Comparison of ENCODE assay signal across 29 cellular contexts in genomic region chr15:43212951-43213350, GRCh38. TPM values are rescaled to one million over a fixed set of nuclear protein-coding genes. Genes with fewer than 3 reads are reported as not detected.
"Had no signal": no experiment of that assay in that cellular context is flagged by ENCODE, and none has a peak within 500 bp of the region (broad histone marks: within the 10 kb centered on the region; RNA-seq: fewer than 3 reads in every experiment).

No MANE protein-coding gene starts in this region.

- H3K27ac Mint-ChIP-seq: stimulated activated memory B cell treated with anti-CD40 and anti-IgM and Interleukin-4, amounts not matched to agents 10 μg/mL and 1 μg/mL and 100 μg/mL, for 72 hours; stimulated activated naive B cell treated with anti-CD40 and anti-IgM and Interleukin-4, amounts not matched to agents 10 μg/mL and 1 μg/mL and 100 μg/mL, for 72 hours; stimulated activated naive CD8-positive, alpha-beta T cell treated with anti-CD3 and anti-CD28 coated beads, Interleukin-15, Interleukin-2, amounts not matched to agents 100 ng/mL and 50 ng/mL, for 24 hours; type B pancreatic cell had no signal

- H3K9me3 ChIP-seq: stomach, suprapubic skin, testis, thoracic aorta, thyroid gland, tibial artery, transverse colon, upper lobe of left lung, upper lobe of right lung, uterus, vagina had no signal

- H3K4me3 ChIP-seq: stomach, suprapubic skin, testis, thoracic aorta, thyroid gland, tibial artery, tibial nerve, transverse colon, upper lobe of left lung, upper lobe of right lung, uterus, vagina had no signal

- H3K4me1 ChIP-seq: stomach, suprapubic skin, testis, tibial artery, tibial nerve, transverse colon, upper lobe of left lung, upper lobe of right lung, uterus, vagina had no signal

- H3K4me1 Mint-ChIP-seq: stimulated activated effector memory CD8-positive, alpha-beta T cell treated with anti-CD3 and anti-CD28 coated beads, Interleukin-12 subunit alpha, Interleukin-12 subunit beta, amount 100 ng/mL, for 72 hours; stimulated activated memory B cell treated with anti-CD40 and anti-IgM and Interleukin-4, amounts not matched to agents 10 μg/mL and 1 μg/mL and 100 μg/mL, for 72 hours; stimulated activated naive B cell treated with anti-CD40 and anti-IgM and Interleukin-4, amounts not matched to agents 10 μg/mL and 1 μg/mL and 100 μg/mL, for 72 hours; stimulated activated naive CD8-positive, alpha-beta T cell treated with anti-CD3 and anti-CD28 coated beads, Interleukin-15, amount 100 ng/mL, for 72 hours had no signal

- ATAC-seq: stimulated activated effector memory CD8-positive, alpha-beta T cell treated with anti-CD3 and anti-CD28 coated beads, Interleukin-12 subunit alpha, Interleukin-12 subunit beta, amount 100 ng/mL, for 72 hours; stimulated activated memory B cell treated with anti-CD40 and anti-IgM and Interleukin-4, amounts not matched to agents 10 μg/mL and 1 μg/mL and 100 μg/mL, for 72 hours; stimulated activated naive B cell treated with anti-CD40 and anti-IgM and Interleukin-4, amounts not matched to agents 10 μg/mL and 1 μg/mL and 100 μg/mL, for 72 hours; stimulated activated naive CD8-positive, alpha-beta T cell treated with anti-CD3 and anti-CD28 coated beads, Interleukin-15, amount 100 ng/mL, for 72 hours; stimulated activated naive CD8-positive, alpha-beta T cell treated with anti-CD3 and anti-CD28 coated beads, Interleukin-15, Interleukin-2, amounts not matched to agents 100 U/mL and 50 U/mL, for 24 hours; upper lobe of right lung had no signal

- H3K36me3 ChIP-seq: stomach, suprapubic skin, thoracic aorta, thyroid gland, tibial artery, tibial nerve, transverse colon, upper lobe of left lung, upper lobe of right lung, uterus, vagina had no signal

- H3K4me3 Mint-ChIP-seq: stimulated activated effector memory CD8-positive, alpha-beta T cell treated with anti-CD3 and anti-CD28 coated beads, Interleukin-12 subunit alpha, Interleukin-12 subunit beta, amount 100 ng/mL, for 72 hours; stimulated activated memory B cell treated with anti-CD40 and anti-IgM and Interleukin-4, amounts not matched to agents 10 μg/mL and 1 μg/mL and 100 μg/mL, for 72 hours; stimulated activated naive B cell treated with anti-CD40 and anti-IgM and Interleukin-4, amounts not matched to agents 10 μg/mL and 1 μg/mL and 100 μg/mL, for 72 hours; stimulated activated naive CD8-positive, alpha-beta T cell treated with anti-CD3 and anti-CD28 coated beads, Interleukin-15, amount 100 ng/mL, for 72 hours; stimulated activated naive CD8-positive, alpha-beta T cell treated with anti-CD3 and anti-CD28 coated beads, Interleukin-15, Interleukin-2, amounts not matched to agents 100 ng/mL and 50 ng/mL, for 24 hours; type B pancreatic cell had no signal

- H3K27ac ChIP-seq: stomach, suprapubic skin, testis, thoracic aorta, thyroid gland, tibial artery, tibial nerve, transverse colon, upper lobe of left lung, upper lobe of right lung, uterus, vagina had no signal

- DNase-seq: stimulated activated CD4-positive, alpha-beta T cell treated with anti-CD3 and anti-CD28 coated beads, Interleukin-2, amount 100 ng/mL, for 48 hours; stimulated activated CD4-positive, alpha-beta T cell treated with anti-CD3 and anti-CD28 coated beads, Interleukin-4, amount 100 ng/mL, for 1 hour; stimulated activated CD4-positive, alpha-beta T cell treated with anti-CD3 and anti-CD28 coated beads, Interleukin-4, amount 100 ng/mL, for 24 hours; stimulated activated CD4-positive, alpha-beta T cell treated with anti-CD3 and anti-CD28 coated beads, Interleukin-4, amount 100 ng/mL, for 4 hours; stimulated activated CD8-positive, alpha-beta memory T cell treated with anti-CD3 and anti-CD28 coated beads, Interleukin-4, amount 100 ng/mL, for 48 hours; stimulated activated naive B cell treated with anti-CD40 and anti-IgM and Interleukin-4, amounts not matched to agents 10 μg/mL and 1 μg/mL and 100 μg/mL, for 72 hours; stimulated activated naive CD4-positive, alpha-beta T cell; stimulated activated naive CD4-positive, alpha-beta T cell treated with Interleukin-2 at 50 U/mL for 16 hours; stimulated activated naive CD8-positive, alpha-beta T cell treated with anti-CD3 and anti-CD28 coated beads, Interleukin-15, amount 100 ng/mL, for 72 hours; stimulated activated naive CD8-positive, alpha-beta T cell treated with anti-CD3 and anti-CD28 coated beads, Interleukin-15, Interleukin-2, amounts not matched to agents 100 U/mL and 50 U/mL, for 24 hours; stomach; testis; thyroid gland; tibial artery; transverse colon; trophoblast cell; upper lobe of left lung; upper lobe of right lung; uterus had no signal

- H3K36me3 Mint-ChIP-seq: stimulated activated effector memory CD8-positive, alpha-beta T cell treated with anti-CD3 and anti-CD28 coated beads, Interleukin-12 subunit alpha, Interleukin-12 subunit beta, amount 100 ng/mL, for 72 hours; stimulated activated memory B cell treated with anti-CD40 and anti-IgM and Interleukin-4, amounts not matched to agents 10 μg/mL and 1 μg/mL and 100 μg/mL, for 72 hours; stimulated activated naive B cell treated with anti-CD40 and anti-IgM and Interleukin-4, amounts not matched to agents 10 μg/mL and 1 μg/mL and 100 μg/mL, for 72 hours; type B pancreatic cell had no signal

- H3K9me3 Mint-ChIP-seq: stimulated activated effector memory CD8-positive, alpha-beta T cell treated with anti-CD3 and anti-CD28 coated beads, Interleukin-12 subunit alpha, Interleukin-12 subunit beta, amount 100 ng/mL, for 72 hours; stimulated activated memory B cell treated with anti-CD40 and anti-IgM and Interleukin-4, amounts not matched to agents 10 μg/mL and 1 μg/mL and 100 μg/mL, for 72 hours; stimulated activated naive CD8-positive, alpha-beta T cell treated with anti-CD3 and anti-CD28 coated beads, Interleukin-15, Interleukin-2, amounts not matched to agents 100 ng/mL and 50 ng/mL, for 24 hours; type B pancreatic cell had no signal

- H3K27me3 ChIP-seq: testis, thyroid gland, tibial nerve, uterus, vagina had no signal

RNA-seq across cellular contexts. Expression of gene EPB42, which starts 7.9 kb away (rescaled TPM):
- total RNA-seq: suprapubic skin, thoracic aorta, thyroid gland, transverse colon, upper lobe of right lung, ureter, vagina had no signal

RNA-seq across cellular contexts. Expression of gene TGM5, which starts 53.8 kb away (rescaled TPM):
- total RNA-seq: stomach, temporal lobe, thoracic aorta, thyroid gland, tibial nerve, upper lobe of right lung, uterus had no signal
